Comparison of ENCODE assay signal across 5 cellular contexts in genomic region chr5:177015156-177015555, GRCh38.
"Had no signal": no experiment of that assay in that cellular context is flagged by ENCODE, and none has a peak within 500 bp of the region (broad histone marks: within the 10 kb centered on the region; RNA-seq: fewer than 3 reads in every experiment).

No MANE protein-coding gene starts in this region.

- H3K4me2 ChIP-seq: GM23338 had no signal

- DNase-seq: H9, HCEC 1CT had no signal

- H3K4me3 ChIP-seq: GM23338 had no signal

- H3K27ac ChIP-seq: HL-60 had no signal

- ATAC-seq: GM23338, HepG2 had no signal

- H2AFZ ChIP-seq: GM23338 had no signal
